ENCODE assay signal across 19 cellular contexts in the genomic region with DNA sequence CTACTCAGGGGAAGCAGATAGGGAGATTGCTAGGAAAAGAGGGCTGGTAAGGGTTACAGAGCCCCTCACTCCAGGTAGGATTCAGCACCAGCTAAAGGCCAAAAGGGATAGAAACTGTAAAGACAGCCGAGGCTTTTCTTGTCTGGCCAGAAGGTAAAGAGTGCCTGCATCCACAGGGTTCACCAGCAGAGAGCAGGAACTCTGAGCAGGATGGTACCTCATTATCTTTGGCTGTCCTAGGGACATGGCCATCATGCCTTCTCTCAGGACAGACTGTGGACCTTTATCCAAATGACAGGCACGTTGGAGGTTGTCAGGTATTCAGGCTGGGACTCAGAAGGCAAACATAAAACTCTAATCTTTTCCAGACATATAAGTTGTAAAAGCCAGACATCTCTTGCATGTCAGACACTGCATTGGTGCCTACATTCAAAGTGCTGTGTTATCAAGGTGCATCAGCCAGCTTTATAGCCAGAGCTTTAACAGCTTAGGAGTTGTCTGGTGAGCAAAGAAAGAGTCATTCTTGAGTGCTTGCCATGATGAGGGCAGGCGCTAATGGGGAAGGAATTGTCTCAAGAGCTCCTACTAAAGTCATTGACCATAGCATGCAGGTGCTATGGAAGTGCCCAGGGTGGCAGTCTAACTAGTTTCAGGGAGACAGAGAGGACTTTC.
DNase-seq lines count a peak whose midpoint lies in the region; ATAC-seq lines count a peak whose summit lies in the region.
"Had no signal": no experiment of that assay in that cellular context is flagged by ENCODE, and none has a peak within 500 bp of the region (broad histone marks: within the 10 kb centered on the region; RNA-seq: fewer than 3 reads in every experiment).

No MANE protein-coding gene starts in this region.

- peak; percentile 43 for DNase-seq in NCI-H345 (lab: John Stamatoyannopoulos, UW)
- DNase-seq in NCI-H345 treated with DMSO at 0.1 percent for 48 hours (lab: John Stamatoyannopoulos, UW; ENCODE audit: unreplicated experiment), result no peak
- peak; percentile 21 for DNase-seq in OCI-M1 (lab: John Stamatoyannopoulos, UW)
- DNase-seq in kidney tubule cell (ENCODE audit: low spot score), result peak; percentile 28
- no peak for DNase-seq in NK-92 (lab: John Stamatoyannopoulos, UW; ENCODE audit: unreplicated experiment)
- DNase-seq in DMS 273 (lab: John Stamatoyannopoulos, UW; ENCODE audit: unreplicated experiment), result no peak
- DNase-seq: activated CD4-positive, alpha-beta T cell treated with anti-CD3 and anti-CD28 coated beads, Interleukin-2, amount 50 U/mL, for 48 hours; activated naive CD8-positive, alpha-beta T cell treated with anti-CD3 and anti-CD28 coated beads, Interleukin-2, amount 10 ng/mL, durations not matched to agents 7 days and 5 days; activated T-cell treated with anti-CD3 and anti-CD28 coated beads, Interleukin-2, amount 50 U/mL, for 1 hour; CD4-positive, CD25-positive, alpha-beta regulatory T cell; dorsolateral prefrontal cortex; esophagus squamous epithelium; GOT3; heart right ventricle; kidney; NCI-H2081; NCI-H82 had no signal

- ATAC-seq in GM19324 (IDR thresholded peaks at IDR 0.05; ENCODE audit: low FRiP score, unreplicated experiment) (no peak), GM19455 (IDR thresholded peaks at IDR 0.05; ENCODE audit: unreplicated experiment) (no peak)
- ATAC-seq: heart right ventricle had no signal

Comparison
In these comparisons a context has a peak if more than half of its experiments do, and no peak if none do; other contexts are left out.
1. DNase-seq: peak in NCI-H345 (single experiment), OCI-M1 (single experiment) and kidney tubule cell (single experiment); none in NCI-H345 treated with DMSO at 0.1 percent for 48 hours (single experiment), NK-92 (single experiment) and DMS 273 (single experiment).